ENCODE assay signal across 36 cellular contexts in genomic region chr3:170562080-170562479, GRCh38. TPM values are rescaled to one million over a fixed set of nuclear protein-coding genes. Genes with fewer than 3 reads are reported as not detected.
"Had no signal": no experiment of that assay in that cellular context is flagged by ENCODE, and none has a peak within 500 bp of the region (broad histone marks: within the 10 kb centered on the region; RNA-seq: fewer than 3 reads in every experiment).

No MANE protein-coding gene starts in this region.

- H3K36me3 ChIP-seq: adrenal gland, ascending aorta, brain microvascular endothelial cell, breast epithelium, cardiac muscle cell had no signal

- H3K9me3 ChIP-seq: adrenal gland, ascending aorta, body of pancreas, breast epithelium had no signal

- ATAC-seq: activated naive CD8-positive, alpha-beta T cell treated with anti-CD3 and anti-CD28 coated beads, Interleukin-2, amount 50 U/mL, for 24 hours; activated T-cell treated with anti-CD3 and anti-CD28 coated beads, Interleukin-2, amount 50 U/mL, for 72 hours; activated T-helper 17 cell treated with anti-CD3 and anti-CD28 coated beads, Interleukin-2, amount 50 U/mL, for 72 hours; body of pancreas had no signal

- H3K4me3 ChIP-seq: adrenal gland, ascending aorta, body of pancreas, breast epithelium, cardiac muscle cell had no signal

- DNase-seq: activated effector memory CD4-positive, alpha-beta T cell treated with anti-CD3 and anti-CD28 coated beads, Interleukin-2, amount 50 U/mL, for 16 hours; activated effector memory CD4-positive, alpha-beta T cell treated with Interleukin-2 at 50 U/mL for 16 hours; activated gamma-delta T cell; activated gamma-delta T cell treated with Interleukin-2 at 50 U/mL for 16 hours; activated naive CD4-positive, alpha-beta T cell; activated naive CD4-positive, alpha-beta T cell treated with anti-CD3 and anti-CD28 coated beads for 36 hours; activated naive CD4-positive, alpha-beta T cell treated with anti-CD3 and anti-CD28 coated beads, Interleukin-2, amount 10 ng/mL, durations not matched to agents 7 days and 5 days; activated naive CD4-positive, alpha-beta T cell treated with anti-CD3 and anti-CD28 coated beads, Interleukin-2, amount 50 U/mL, for 16 hours; activated naive CD4-positive, alpha-beta T cell treated with Interleukin-2 at 50 U/mL for 16 hours; activated naive CD8-positive, alpha-beta T cell treated with anti-CD3 and anti-CD28 coated beads for 36 hours; activated naive CD8-positive, alpha-beta T cell treated with anti-CD3 and anti-CD28 coated beads, Interleukin-2, amount 10 ng/mL, durations not matched to agents 7 days and 5 days; activated naive CD8-positive, alpha-beta T cell treated with anti-CD3 and anti-CD28 coated beads, Interleukin-2, amount 50 U/mL, for 24 hours; activated T-cell treated with anti-CD3 and anti-CD28 coated beads, Interleukin-2, amount 50 U/mL, for 24 hours; activated T-cell treated with anti-CD3 and anti-CD28 coated beads, Interleukin-2, amount 50 U/mL, for 4 hours; activated T-cell treated with anti-CD3 and anti-CD28 coated beads, Interleukin-2, amount 50 U/mL, for 48 hours; activated T-cell treated with anti-CD3 and anti-CD28 coated beads, Interleukin-2, amount 50 U/mL, for 72 hours; adrenal gland; amniotic stem cell; amygdala; anterior cingulate cortex; aorta; body of pancreas; brain microvascular endothelial cell; caudate nucleus; central memory CD4-positive, alpha-beta T cell; cerebellar nuclear complex had no signal

- H3K4me1 ChIP-seq: ascending aorta, body of pancreas, breast epithelium had no signal

- FAIRE-seq: astrocyte, bronchial epithelial cell had no signal

- H3K27me3 ChIP-seq: adrenal gland, ascending aorta, body of pancreas, brain microvascular endothelial cell, breast epithelium, cardiac muscle cell had no signal

- H3K27ac ChIP-seq: adrenal gland, ascending aorta, body of pancreas, brain microvascular endothelial cell, breast epithelium, cardiac muscle cell had no signal

RNA-seq across cellular contexts. Expression of gene SLC7A14, which starts 23.8 kb away (rescaled TPM):
- total RNA-seq: activated naive CD4-positive, alpha-beta T cell treated with anti-CD3 and anti-CD28 coated beads for 36 hours; activated naive CD4-positive, alpha-beta T cell treated with anti-CD3 and anti-CD28 coated beads, Interleukin-2, amount 50 U/mL, for 72 hours; activated naive CD8-positive, alpha-beta T cell treated with anti-CD3 and anti-CD28 coated beads for 36 hours; activated naive CD8-positive, alpha-beta T cell treated with anti-CD3 and anti-CD28 coated beads, Interleukin-2, amount 10 ng/mL, durations not matched to agents 7 days and 5 days; activated T-cell treated with anti-CD3 and anti-CD28 coated beads, Interleukin-2, amount 50 U/mL, for 4 hours; activated T-cell treated with anti-CD3 and anti-CD28 coated beads, Interleukin-2, amount 50 U/mL, for 72 hours; activated T-helper 1 cell treated with anti-CD3 and anti-CD28 coated beads, Interleukin-12 subunit alpha, Interleukin-12 subunit beta, Interleukin-2, Interleukin-4 antibody, amounts not matched to agents 30 ng/mL and 10 ng/mL and 1 ng/mL, durations not matched to agents 14 hours and 24 hours and 36 hours; activated T-helper 17 cell treated with anti-CD3 and anti-CD28 coated beads, Interleukin-2, amount 50 U/mL, for 72 hours; activated T-helper 2 cell treated with anti-CD3 and anti-CD28 coated beads, Interferon-gamma antibody, Interleukin-2, Interleukin-4, amounts not matched to agents 10 μg/mL and 5 μg/mL and 100 μg/mL, durations not matched to agents 14 hours and 24 hours and 36 hours; aorta; ascending aorta; cardiac muscle cell; cardiac septum had no signal
- polyA plus RNA-seq: aorta, cardiac muscle cell had no signal
